40 cellular contexts compared by ENCODE assay signal in the genomic region with DNA sequence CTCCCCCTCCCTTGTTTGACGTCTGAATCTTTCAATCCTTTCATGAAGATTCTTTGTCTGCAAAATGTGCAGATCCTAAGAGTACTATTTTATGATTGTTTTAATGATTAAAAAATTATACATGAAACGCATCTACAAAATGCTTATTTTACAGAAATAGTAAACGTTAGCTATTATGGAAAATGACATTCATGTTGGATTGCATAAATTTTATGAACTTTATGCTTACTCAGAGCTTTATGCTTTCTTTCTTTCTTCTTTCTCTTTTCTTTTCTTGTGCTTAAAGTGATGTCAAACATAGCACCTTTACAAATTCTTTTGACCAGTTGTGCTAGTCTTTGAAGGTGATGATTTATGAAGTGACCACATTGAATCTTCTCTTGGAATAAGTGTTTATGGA.
"Had no signal": no experiment of that assay in that cellular context is flagged by ENCODE, and none has a peak within 500 bp of the region (broad histone marks: within the 10 kb centered on the region; RNA-seq: fewer than 3 reads in every experiment).

No MANE protein-coding gene starts in this region.

- FAIRE-seq: astrocyte, bronchial epithelial cell, TTC549 had no signal

- H3K27me3 Mint-ChIP-seq: activated B cell treated with CpG ODN at 0.5 μM for 24 hours; activated CD4-positive, alpha-beta memory T cell treated with anti-CD3 and anti-CD28 coated beads for 36 hours; activated CD4-positive, alpha-beta T cell treated with anti-CD3 and anti-CD28 coated beads, Interleukin-2, amount 10 ng/mL, durations not matched to agents 24 days and 14 days; activated CD8-positive, alpha-beta T cell treated with anti-CD3 and anti-CD28 coated beads for 36 hours; activated naive CD8-positive, alpha-beta T cell treated with anti-CD3 and anti-CD28 coated beads for 36 hours; activated T-helper 17 cell treated with anti-CD3 and anti-CD28 coated beads, Interleukin-2, amount 50 U/mL, for 72 hours; central memory CD8-positive, alpha-beta T cell had no signal

- H3K9me3 Mint-ChIP-seq: activated B cell treated with CpG ODN at 0.5 μM for 24 hours; activated CD4-positive, alpha-beta memory T cell treated with anti-CD3 and anti-CD28 coated beads for 36 hours; activated CD4-positive, alpha-beta T cell treated with anti-CD3 and anti-CD28 coated beads, Interleukin-2, amount 10 ng/mL, durations not matched to agents 24 days and 14 days; activated CD8-positive, alpha-beta T cell treated with anti-CD3 and anti-CD28 coated beads for 36 hours; activated naive CD4-positive, alpha-beta T cell treated with anti-CD3 and anti-CD28 coated beads for 36 hours; activated naive CD4-positive, alpha-beta T cell treated with anti-CD3 and anti-CD28 coated beads, Interleukin-2, amount 50 U/mL, for 72 hours; activated naive CD8-positive, alpha-beta T cell treated with anti-CD3 and anti-CD28 coated beads for 36 hours; activated T-cell treated with anti-CD3 and anti-CD28 coated beads, Interleukin-2, amount 50 U/mL, for 4 hours; activated T-cell treated with anti-CD3 and anti-CD28 coated beads, Interleukin-2, amount 50 U/mL, for 72 hours; activated T-helper 1 cell treated with anti-CD3 and anti-CD28 coated beads, Interleukin-12 subunit alpha, Interleukin-12 subunit beta, Interleukin-2, Interleukin-4 antibody, amounts not matched to agents 30 ng/mL and 10 ng/mL and 1 ng/mL, durations not matched to agents 14 hours and 24 hours and 36 hours; activated T-helper 17 cell treated with anti-CD3 and anti-CD28 coated beads, Interleukin-2, amount 50 U/mL, for 72 hours; T-helper 1 cell treated with Interleukin-12 subunit alpha and Interleukin-12 subunit beta and Interleukin-4 antibody, amounts not matched to agents 30 μg/mL and 1 μg/mL, for 36 hours; T-helper 2 cell treated with Interferon-gamma antibody and Interleukin-4, amounts not matched to agents 5 μg/mL and 100 μg/mL, for 36 hours had no signal

- ATAC-seq: activated CD8-positive, alpha-beta T cell treated with anti-CD3 and anti-CD28 coated beads for 36 hours; activated naive CD4-positive, alpha-beta T cell treated with anti-CD3 and anti-CD28 coated beads, Interleukin-2, amount 50 U/mL, for 72 hours; activated T-cell treated with anti-CD3 and anti-CD28 coated beads, Interleukin-2, amount 50 U/mL, for 4 hours; activated T-cell treated with anti-CD3 and anti-CD28 coated beads, Interleukin-2, amount 50 U/mL, for 72 hours; activated T-helper 17 cell treated with anti-CD3 and anti-CD28 coated beads, Interleukin-2, amount 50 U/mL, for 72 hours; body of pancreas had no signal

- DNase-seq: activated B cell treated with CpG ODN at 0.5 μM for 24 hours; activated CD4-positive, alpha-beta memory T cell treated with anti-CD3 and anti-CD28 coated beads for 36 hours; activated CD4-positive, alpha-beta T cell treated with anti-CD3 and anti-CD28 coated beads for 4 hours; activated CD4-positive, alpha-beta T cell treated with anti-CD3 and anti-CD28 coated beads, Interleukin-2, amount 10 ng/mL, durations not matched to agents 24 days and 14 days; activated CD4-positive, alpha-beta T cell treated with anti-CD3 and anti-CD28 coated beads, Interleukin-2, amount 50 U/mL, for 1 hour; activated CD4-positive, alpha-beta T cell treated with anti-CD3 and anti-CD28 coated beads, Interleukin-2, amount 50 U/mL, for 4 hours; activated CD4-positive, CD25-positive, alpha-beta regulatory T cell treated with anti-CD3 and anti-CD28 coated beads, Interleukin-2, amount 50 U/mL, for 72 hours; activated CD8-positive, alpha-beta memory T cell treated with anti-CD3 and anti-CD28 coated beads, Interleukin-2, amount 50 U/mL, for 4 hours; activated CD8-positive, alpha-beta T cell treated with anti-CD3 and anti-CD28 coated beads for 36 hours; activated effector memory CD4-positive, alpha-beta T cell treated with anti-CD3 and anti-CD28 coated beads, Interleukin-2, amount 50 U/mL, for 16 hours; activated gamma-delta T cell treated with Interleukin-2 at 50 U/mL for 16 hours; activated naive CD4-positive, alpha-beta T cell; activated naive CD4-positive, alpha-beta T cell treated with anti-CD3 and anti-CD28 coated beads for 36 hours; activated naive CD4-positive, alpha-beta T cell treated with anti-CD3 and anti-CD28 coated beads, Interleukin-2, amount 50 U/mL, for 16 hours; activated naive CD8-positive, alpha-beta T cell treated with anti-CD3 and anti-CD28 coated beads for 36 hours; activated T-cell treated with anti-CD3 and anti-CD28 coated beads for 4 hours; activated T-cell treated with anti-CD3 and anti-CD28 coated beads, Interleukin-2, amount 50 U/mL, for 1 hour; activated T-cell treated with anti-CD3 and anti-CD28 coated beads, Interleukin-2, amount 50 U/mL, for 4 hours; activated T-cell treated with anti-CD3 and anti-CD28 coated beads, Interleukin-2, amount 50 U/mL, for 72 hours; adrenal gland; amniotic stem cell; aorta; body of pancreas; brain microvascular endothelial cell; caudate nucleus; cerebellar nuclear complex; T-helper 1 cell; T-helper 2 cell; T-helper 9 cell had no signal

- H3K4me3 Mint-ChIP-seq: activated B cell treated with CpG ODN at 0.5 μM for 24 hours; activated CD4-positive, alpha-beta memory T cell treated with anti-CD3 and anti-CD28 coated beads for 36 hours; activated CD4-positive, alpha-beta T cell treated with anti-CD3 and anti-CD28 coated beads, Interleukin-2, amount 10 ng/mL, durations not matched to agents 24 days and 14 days; activated CD8-positive, alpha-beta T cell treated with anti-CD3 and anti-CD28 coated beads for 36 hours; activated naive CD4-positive, alpha-beta T cell treated with anti-CD3 and anti-CD28 coated beads for 36 hours; activated naive CD8-positive, alpha-beta T cell treated with anti-CD3 and anti-CD28 coated beads for 36 hours; activated T-cell treated with anti-CD3 and anti-CD28 coated beads, Interleukin-2, amount 50 U/mL, for 4 hours; activated T-cell treated with anti-CD3 and anti-CD28 coated beads, Interleukin-2, amount 50 U/mL, for 72 hours; activated T-helper 1 cell treated with anti-CD3 and anti-CD28 coated beads, Interleukin-12 subunit alpha, Interleukin-12 subunit beta, Interleukin-2, Interleukin-4 antibody, amounts not matched to agents 30 ng/mL and 10 ng/mL and 1 ng/mL, durations not matched to agents 14 hours and 24 hours and 36 hours; activated T-helper 17 cell treated with anti-CD3 and anti-CD28 coated beads, Interleukin-2, amount 50 U/mL, for 72 hours; central memory CD8-positive, alpha-beta T cell; T-helper 1 cell treated with Interleukin-12 subunit alpha and Interleukin-12 subunit beta and Interleukin-4 antibody, amounts not matched to agents 30 μg/mL and 1 μg/mL, for 36 hours; T-helper 2 cell treated with Interferon-gamma antibody and Interleukin-4, amounts not matched to agents 5 μg/mL and 100 μg/mL, for 36 hours had no signal

- H3K27ac Mint-ChIP-seq: activated B cell treated with CpG ODN at 0.5 μM for 24 hours; activated CD4-positive, alpha-beta memory T cell treated with anti-CD3 and anti-CD28 coated beads for 36 hours; activated CD4-positive, alpha-beta T cell treated with anti-CD3 and anti-CD28 coated beads, Interleukin-2, amount 10 ng/mL, durations not matched to agents 24 days and 14 days; activated CD8-positive, alpha-beta T cell treated with anti-CD3 and anti-CD28 coated beads for 36 hours; activated naive CD4-positive, alpha-beta T cell treated with anti-CD3 and anti-CD28 coated beads for 36 hours; activated naive CD4-positive, alpha-beta T cell treated with anti-CD3 and anti-CD28 coated beads, Interleukin-2, amount 50 U/mL, for 72 hours; activated naive CD8-positive, alpha-beta T cell treated with anti-CD3 and anti-CD28 coated beads for 36 hours; activated T-cell treated with anti-CD3 and anti-CD28 coated beads, Interleukin-2, amount 50 U/mL, for 72 hours; activated T-helper 1 cell treated with anti-CD3 and anti-CD28 coated beads, Interleukin-12 subunit alpha, Interleukin-12 subunit beta, Interleukin-2, Interleukin-4 antibody, amounts not matched to agents 30 ng/mL and 10 ng/mL and 1 ng/mL, durations not matched to agents 14 hours and 24 hours and 36 hours; activated T-helper 17 cell treated with anti-CD3 and anti-CD28 coated beads, Interleukin-2, amount 50 U/mL, for 72 hours; T-helper 1 cell treated with Interleukin-12 subunit alpha and Interleukin-12 subunit beta and Interleukin-4 antibody, amounts not matched to agents 30 μg/mL and 1 μg/mL, for 36 hours; T-helper 2 cell treated with Interferon-gamma antibody and Interleukin-4, amounts not matched to agents 5 μg/mL and 100 μg/mL, for 36 hours had no signal

- H3K27ac ChIP-seq: adrenal gland, body of pancreas, brain microvascular endothelial cell, cardiac muscle cell, VCaP had no signal

- H3K9me3 ChIP-seq: adrenal gland, body of pancreas had no signal

- H3K4me3 ChIP-seq: adrenal gland, body of pancreas, cardiac muscle cell had no signal

- H3K36me3 ChIP-seq: adrenal gland, brain microvascular endothelial cell, cardiac muscle cell had no signal

- H3K36me3 Mint-ChIP-seq: activated CD4-positive, alpha-beta memory T cell treated with anti-CD3 and anti-CD28 coated beads for 36 hours; activated naive CD4-positive, alpha-beta T cell treated with anti-CD3 and anti-CD28 coated beads, Interleukin-2, amount 50 U/mL, for 72 hours; activated naive CD8-positive, alpha-beta T cell treated with anti-CD3 and anti-CD28 coated beads for 36 hours had no signal

- H3K4me1 Mint-ChIP-seq: activated B cell treated with CpG ODN at 0.5 μM for 24 hours; activated CD4-positive, alpha-beta T cell treated with anti-CD3 and anti-CD28 coated beads, Interleukin-2, amount 10 ng/mL, durations not matched to agents 24 days and 14 days; activated naive CD8-positive, alpha-beta T cell treated with anti-CD3 and anti-CD28 coated beads for 36 hours; activated T-helper 17 cell treated with anti-CD3 and anti-CD28 coated beads, Interleukin-2, amount 50 U/mL, for 72 hours; central memory CD8-positive, alpha-beta T cell had no signal

- H3K27me3 ChIP-seq: adrenal gland, body of pancreas, brain microvascular endothelial cell, cardiac muscle cell had no signal

- H3K4me1 ChIP-seq: adrenal gland, body of pancreas had no signal
